In the genomic region with DNA sequence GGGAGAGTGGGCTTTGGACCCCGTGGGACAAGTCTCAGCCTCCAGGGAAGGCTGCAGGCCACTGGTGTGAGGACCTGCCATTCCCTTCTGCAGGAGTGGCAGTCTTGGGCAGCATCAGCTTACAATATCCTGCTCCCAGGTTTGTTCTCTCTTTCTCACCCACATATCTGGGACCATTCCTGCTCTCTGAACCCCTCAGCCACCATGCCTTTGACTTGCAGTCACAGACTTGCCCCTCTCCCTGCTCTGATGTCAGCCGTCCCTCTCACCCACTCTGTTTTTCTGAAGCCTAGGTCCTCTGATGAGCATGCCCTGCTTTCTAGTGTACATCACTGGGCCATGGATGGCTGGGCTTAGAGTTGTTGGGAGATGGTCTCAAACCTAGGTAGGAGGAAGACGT, we compare ENCODE assay signal across 7 cellular contexts.
"Had no signal": no experiment of that assay in that cellular context is flagged by ENCODE, and none has a peak within 500 bp of the region (broad histone marks: within the 10 kb centered on the region; RNA-seq: fewer than 3 reads in every experiment).

No MANE protein-coding gene starts in this region.

- H3K27ac Mint-ChIP-seq: HFFc6 had no signal

- H3K4me3 Mint-ChIP-seq: HFFc6 had no signal

- DNase-seq: GM23248, GOT3, H7, HFFc6, IMR-90 had no signal

- ATAC-seq: HCT116, K562 had no signal
